Comparison of ENCODE assay signal across 1 cellular context in the genomic region with DNA sequence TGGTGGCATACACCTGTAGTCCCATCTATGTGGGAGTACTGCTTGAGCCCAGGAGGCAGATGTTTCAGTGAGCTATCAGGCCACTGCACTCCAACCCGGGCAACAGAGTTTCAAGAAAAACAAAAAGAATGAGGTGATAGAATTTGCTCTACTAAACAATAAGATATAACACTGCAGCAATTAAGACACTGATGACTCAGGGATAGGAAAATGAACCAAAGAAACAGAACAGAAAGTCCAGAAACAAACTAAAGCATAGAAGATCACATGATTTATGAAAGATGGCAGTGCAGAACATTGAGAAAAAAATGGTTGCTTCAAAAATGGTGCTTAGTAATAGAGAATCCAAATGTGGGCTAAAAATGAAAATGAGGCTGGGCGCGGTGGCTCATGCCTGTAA.
TF ChIP-seq lines count a peak whose summit lies in the region.

No MANE protein-coding gene starts in this region.

TF ChIP-seq in HCT116, 20 proteins besides CTCF, POLR2A, EP300 and RAD21 (continued from another document):
- no peak for TF ChIP-seq ELF1 (IDR thresholded peaks at IDR 0.05; ENCODE audit: borderline replicate concordance, low read depth)
- no peak for TF ChIP-seq SP1 (IDR thresholded peaks at IDR 0.05; ENCODE audit: low read depth)
- TF ChIP-seq TCF7L2 (IDR thresholded peaks at IDR 0.05; ENCODE audit: borderline replicate concordance, extremely low read depth, insufficient read depth, insufficient read length): no peak
- TF ChIP-seq YY1 (IDR thresholded peaks at IDR 0.05; ENCODE audit: extremely low read depth, insufficient replicate concordance, low read depth, low read length): no peak
- no peak for TF ChIP-seq CEBPB (IDR thresholded peaks at IDR 0.05; ENCODE audit: low read depth)
- TF ChIP-seq, protein P1, sequence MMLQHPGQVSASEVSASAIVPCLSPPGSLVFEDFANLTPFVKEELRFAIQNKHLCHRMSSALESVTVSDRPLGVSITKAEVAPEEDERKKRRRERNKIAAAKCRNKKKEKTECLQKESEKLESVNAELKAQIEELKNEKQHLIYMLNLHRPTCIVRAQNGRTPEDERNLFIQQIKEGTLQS (IDR thresholded peaks at IDR 0.05): no peak
- TF ChIP-seq EGR1 (IDR thresholded peaks at IDR 0.05; ENCODE audit: low read depth): no peak
- no peak for TF ChIP-seq SRF (IDR thresholded peaks at IDR 0.05; ENCODE audit: low read depth)
